ENCODE assay signal across 8 cellular contexts in the genomic region with DNA sequence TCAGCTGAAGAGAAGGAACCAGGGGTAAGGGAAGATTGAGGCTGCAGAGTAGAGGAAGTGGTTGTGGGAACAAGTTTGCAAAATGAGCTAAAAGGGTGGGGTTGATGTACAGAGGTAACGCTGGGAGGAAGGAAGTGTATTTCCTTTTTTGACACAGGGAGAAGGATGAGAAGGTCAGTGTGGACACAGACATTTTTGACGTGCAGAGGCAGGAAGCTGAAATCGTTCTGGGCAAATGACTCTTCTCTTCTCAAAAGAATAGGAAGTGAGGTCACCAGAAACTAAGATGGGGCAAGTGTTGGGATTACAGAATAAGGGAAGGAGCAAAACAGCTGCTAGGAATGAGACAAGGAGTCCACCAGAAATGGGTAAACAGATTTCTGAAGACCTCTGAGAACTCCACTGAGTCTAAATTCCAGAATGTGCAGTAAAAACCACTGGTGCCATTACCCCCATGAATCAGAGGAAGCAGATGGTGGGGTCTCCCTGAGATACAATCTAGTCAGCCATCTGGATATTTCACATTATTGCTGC. TPM values are rescaled to one million over a fixed set of nuclear protein-coding genes. Genes with fewer than 3 reads are reported as not detected.
DNase-seq lines count a peak whose midpoint lies in the region; ATAC-seq and TF ChIP-seq lines count a peak whose summit lies in the region.

No MANE protein-coding gene starts in this region.

- no peak overlapping the region for H3K4me3 Mint-ChIP-seq in Caco-2 (ENCODE audit: unreplicated experiment)

- H3K27ac ChIP-seq in RWPE2 (ENCODE audit: poor library complexity, severe bottlenecking) (peak overlapping the region; percentile 99), left ventricle myocardium inferior (replicated peaks) (peak overlapping the region; percentile 60), upper lobe of left lung (peak overlapping the region; percentile 69 to 80 (median 74))

- peaks cover 35% of the 10 kb centered on the region for H3K4me1 ChIP-seq in RWPE2 (ENCODE audit: insufficient read depth, poor library complexity, severe bottlenecking)
- peaks cover 29% of the 10 kb centered on the region for H3K4me1 ChIP-seq in left ventricle myocardium inferior
- peaks cover 12 to 31% (median 18%) of the 10 kb centered on the region in 4 donors for H3K4me1 ChIP-seq in upper lobe of left lung
- H3K4me1 ChIP-seq in Caco-2, result peaks cover 39% of the 10 kb centered on the region

- H3K4me1 Mint-ChIP-seq in Caco-2 (ENCODE audit: low read depth, unreplicated experiment), result peaks cover 14% of the 10 kb centered on the region

- H3K4me3 ChIP-seq in AG10803 (ENCODE audit: low read length) (no peak overlapping the region), RWPE2 (ENCODE audit: severe bottlenecking) (no peak overlapping the region), left ventricle myocardium inferior (no peak overlapping the region), upper lobe of left lung (no peak overlapping the region), Caco-2 (ENCODE audit: low read depth, low read length) (no peak overlapping the region)

- DNase-seq in AG10803 (ENCODE audit: low read depth), result peak; percentile 30
- no peak for DNase-seq in RWPE2 (ENCODE audit: low spot score)
- no peak for DNase-seq in left ventricle myocardium inferior
- DNase-seq in upper lobe of left lung, result peak in 1 of 2 donors; percentile 68
- DNase-seq in AG08395 (ENCODE audit: low spot score), result no peak
- no peak for DNase-seq in Caco-2

- peak in 2 of 4 donors; percentile 57 to 63 for TF ChIP-seq EP300 in upper lobe of left lung (IDR thresholded peaks at IDR 0.05)

- no peaks in the 10 kb centered on the region for H3K9me3 Mint-ChIP-seq in Caco-2 (ENCODE audit: unreplicated experiment)

- no TSS peak for BruUV-seq in Caco-2 (replicated peaks; lab: Mats Ljungman, UMichigan)

- CTCF ChIA-PET in Caco-2 (lab: Charles Lee), result interaction anchor here (0.8 kb wide), 1 partner anchor 14 kb away, joined by 3 read pairs; no protein-coding TSS in a partner anchor

- intact Hi-C loops in left ventricle myocardium inferior (cut with micrococcal nuclease) (no loop called here), Caco-2 (cut with micrococcal nuclease; ENCODE audit: unreplicated experiment) (no loop called here)

- POLR2A ChIA-PET in Caco-2 (lab: Charles Lee), result no interaction called here

- H3K27ac Mint-ChIP-seq in Caco-2 (ENCODE audit: unreplicated experiment), result no peak overlapping the region

- 9 to 14% methylated on average over 3 of the region's 3 CpGs for WGBS in upper lobe of left lung, 2 donors

- no peaks in the 10 kb centered on the region for H3K27me3 Mint-ChIP-seq in Caco-2 (ENCODE audit: insufficient read depth, unreplicated experiment)

- ATAC-seq in GM21737 (IDR thresholded peaks at IDR 0.05; ENCODE audit: unreplicated experiment) (peak; percentile 92), RWPE2 (ENCODE audit: low read depth) (peak; percentile 86), upper lobe of left lung (ENCODE audit: low FRiP score in 2 of 2) (peak; percentile 91), HG03521 (IDR thresholded peaks at IDR 0.05; ENCODE audit: unreplicated experiment) (no peak)

- TF ChIP-seq CTCF in AG10803 (conservative IDR thresholded peaks at IDR 0.05; ENCODE audit: low read length) (no peak), RWPE2 (IDR thresholded peaks at IDR 0.05; ENCODE audit: poor library complexity, severe bottlenecking) (no peak), left ventricle myocardium inferior (IDR thresholded peaks at IDR 0.05; ENCODE audit: borderline replicate concordance) (no peak), upper lobe of left lung (IDR thresholded peaks at IDR 0.05) (no peak), Caco-2 (IDR thresholded peaks at IDR 0.05; ENCODE audit: insufficient read depth in 1 of 2, low read depth in 1 of 2, low read length in 1 of 2, severe bottlenecking in 1 of 2, unreplicated experiment in 1 of 2) (no peak)

- TF ChIP-seq POLR2A in upper lobe of left lung (IDR thresholded peaks at IDR 0.05), result peak in 1 of 4 donors; percentile 20

- H3K9me3 ChIP-seq in RWPE2 (ENCODE audit: severe bottlenecking) (no peaks in the 10 kb centered on the region), left ventricle myocardium inferior (replicated peaks) (peaks cover 13% of the 10 kb centered on the region), upper lobe of left lung (no peaks in the 10 kb centered on the region), Caco-2 (peaks cover 11% of the 10 kb centered on the region; the same call in 1 of the 2 replicates)

- H3K27me3 ChIP-seq in RWPE2 (ENCODE audit: insufficient read depth, poor library complexity, severe bottlenecking), result no peaks in the 10 kb centered on the region
- no peaks in the 10 kb centered on the region for H3K27me3 ChIP-seq in left ventricle myocardium inferior (ENCODE audit: low read depth)
- H3K27me3 ChIP-seq in upper lobe of left lung, result no peaks in the 10 kb centered on the region
- no peaks in the 10 kb centered on the region for H3K27me3 ChIP-seq in Caco-2 (replicated peaks; ENCODE audit: control insufficient read depth, insufficient read depth, low read length)

- H3K36me3 ChIP-seq in RWPE2 (ENCODE audit: low read depth) (no peaks in the 10 kb centered on the region), left ventricle myocardium inferior (no peaks in the 10 kb centered on the region), upper lobe of left lung (no peaks in the 10 kb centered on the region), Caco-2 (ENCODE audit: control insufficient read depth, insufficient read depth, low read length) (no peaks in the 10 kb centered on the region)

- no peaks in the 10 kb centered on the region for H3K36me3 Mint-ChIP-seq in Caco-2 (ENCODE audit: insufficient read depth, unreplicated experiment)

RNA-seq across cellular contexts. Expression of gene RNF149, which starts 20.0 kb away (rescaled TPM):
- total RNA-seq in left ventricle myocardium inferior (12.0 TPM), upper lobe of left lung (100 to 1,000 TPM; 104 to 202 (median 158) TPM), Caco-2 (2022) (96.8 and 101 TPM in 2 replicates)

RNA-seq across cellular contexts. Expression of gene CREG2, which starts 58.8 kb away (rescaled TPM):
- total RNA-seq in left ventricle myocardium inferior, result not detected
- 1 to 10 TPM in 3 of 6 donors, not detected in 3; 1.1 to 8.4 (median 1.6) TPM for total RNA-seq in upper lobe of left lung
- 119 and 120 TPM in 2 replicates for total RNA-seq in Caco-2 (2022)

Comparison
In these comparisons a context has a peak if more than half of its experiments do, and no peak if none do; other contexts are left out.
1. RNA of gene CREG2, which starts 58.8 kb away (total RNA-seq): 119 to 120 TPM in Caco-2; 1.1 to 8.4 TPM in upper lobe of left lung and not detected in left ventricle myocardium inferior (single experiment); every median in the first group is over 10 times any median in the second.
2. Peak in every context shown above with its lines, with median percentiles within 50 percentile points of each other: H3K27ac ChIP-seq.